20 cellular contexts compared by ENCODE assay signal in the genomic region with DNA sequence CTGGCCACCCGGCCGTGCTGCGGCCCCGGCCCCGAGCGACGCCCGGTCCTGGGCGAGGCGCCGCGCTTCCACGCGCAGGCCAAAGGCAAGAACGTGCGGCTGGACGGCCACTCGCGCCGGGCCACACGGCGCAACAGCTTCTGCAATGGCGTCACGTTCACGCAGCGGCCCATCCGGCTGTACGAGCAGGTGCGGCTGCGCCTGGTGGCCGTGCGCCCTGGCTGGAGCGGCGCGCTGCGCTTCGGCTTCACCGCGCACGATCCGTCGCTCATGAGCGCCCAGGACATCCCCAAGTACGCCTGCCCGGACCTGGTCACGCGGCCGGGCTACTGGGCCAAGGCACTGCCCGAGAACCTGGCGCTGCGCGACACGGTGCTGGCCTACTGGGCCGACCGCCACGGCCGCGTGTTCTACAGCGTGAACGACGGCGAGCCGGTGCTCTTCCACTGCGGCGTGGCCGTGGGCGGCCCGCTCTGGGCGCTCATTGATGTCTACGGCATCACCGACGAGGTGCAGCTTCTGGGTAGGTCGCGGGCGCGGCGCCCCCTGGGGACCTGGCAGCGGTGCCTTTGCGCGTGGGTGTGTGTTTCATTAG.
"Had no signal": no experiment of that assay in that cellular context is flagged by ENCODE, and none has a peak within 500 bp of the region (broad histone marks: within the 10 kb centered on the region; RNA-seq: fewer than 3 reads in every experiment).

No MANE protein-coding gene starts in this region.

- H3K4me3 ChIP-seq: neural progenitor cell, pancreas, SK-N-MC, smooth muscle cell had no signal

- H3K36me3 Mint-ChIP-seq: activated CD4-positive, alpha-beta memory T cell treated with anti-CD3 and anti-CD28 coated beads for 36 hours; activated CD8-positive, alpha-beta memory T cell treated with anti-CD3 and anti-CD28 coated beads, Interleukin-2, amount 10 ng/mL, durations not matched to agents 7 days and 5 days; activated naive CD8-positive, alpha-beta T cell treated with anti-CD3 and anti-CD28 coated beads for 36 hours had no signal

- H3K4me1 Mint-ChIP-seq: activated CD8-positive, alpha-beta memory T cell treated with anti-CD3 and anti-CD28 coated beads, Interleukin-2, amount 10 ng/mL, durations not matched to agents 7 days and 5 days; activated naive CD8-positive, alpha-beta T cell treated with anti-CD3 and anti-CD28 coated beads for 36 hours; immature natural killer cell had no signal

- H3K27me3 Mint-ChIP-seq: activated T-cell treated with anti-CD3 and anti-CD28 coated beads, Interleukin-2, amount 50 U/mL, for 24 hours; type B pancreatic cell had no signal

- H3K9me3 ChIP-seq: pancreas had no signal

- H3K9ac ChIP-seq: neural progenitor cell had no signal

- H3K9me3 Mint-ChIP-seq: activated CD4-positive, alpha-beta memory T cell treated with anti-CD3 and anti-CD28 coated beads for 36 hours; activated T-cell treated with anti-CD3 and anti-CD28 coated beads, Interleukin-2, amount 50 U/mL, for 24 hours; neural progenitor cell; type B pancreatic cell had no signal

- H3K4me1 ChIP-seq: foreskin keratinocyte, pancreas had no signal

- H2AFZ ChIP-seq: neural progenitor cell had no signal

- FAIRE-seq: endothelial cell of umbilical vein, pancreas had no signal

- H3K4me3 Mint-ChIP-seq: activated CD4-positive, alpha-beta memory T cell treated with anti-CD3 and anti-CD28 coated beads for 36 hours; activated CD8-positive, alpha-beta memory T cell treated with anti-CD3 and anti-CD28 coated beads, Interleukin-2, amount 10 ng/mL, durations not matched to agents 7 days and 5 days; activated naive CD8-positive, alpha-beta T cell treated with anti-CD3 and anti-CD28 coated beads for 36 hours; activated T-cell treated with anti-CD3 and anti-CD28 coated beads, Interleukin-2, amount 50 U/mL, for 24 hours; immature natural killer cell; neural progenitor cell; type B pancreatic cell had no signal

- H3K27me3 ChIP-seq: brain microvascular endothelial cell, foreskin keratinocyte, neural progenitor cell, pancreas had no signal

- ATAC-seq: activated CD8-positive, alpha-beta memory T cell treated with anti-CD3 and anti-CD28 coated beads, Interleukin-2, amount 10 ng/mL, durations not matched to agents 7 days and 5 days; foreskin keratinocyte; pancreas; stimulated activated naive CD8-positive, alpha-beta T cell treated with anti-CD3 and anti-CD28 coated beads, Interleukin-15, Interleukin-2, amounts not matched to agents 100 U/mL and 50 U/mL, for 24 hours had no signal

- H3K27ac Mint-ChIP-seq: activated CD4-positive, alpha-beta memory T cell treated with anti-CD3 and anti-CD28 coated beads for 36 hours; activated CD8-positive, alpha-beta memory T cell treated with anti-CD3 and anti-CD28 coated beads, Interleukin-2, amount 10 ng/mL, durations not matched to agents 7 days and 5 days; activated naive CD8-positive, alpha-beta T cell treated with anti-CD3 and anti-CD28 coated beads for 36 hours; activated T-cell treated with anti-CD3 and anti-CD28 coated beads, Interleukin-2, amount 50 U/mL, for 24 hours; immature natural killer cell; naive B cell; neural progenitor cell; type B pancreatic cell had no signal

- H3K36me3 ChIP-seq: brain microvascular endothelial cell, neural progenitor cell, pancreas had no signal

- DNase-seq: activated CD4-positive, alpha-beta memory T cell treated with anti-CD3 and anti-CD28 coated beads for 36 hours; activated CD8-positive, alpha-beta memory T cell treated with anti-CD3 and anti-CD28 coated beads, Interleukin-2, amount 10 ng/mL, durations not matched to agents 7 days and 5 days; activated naive CD8-positive, alpha-beta T cell treated with anti-CD3 and anti-CD28 coated beads for 36 hours; activated T-cell treated with anti-CD3 and anti-CD28 coated beads, Interleukin-2, amount 50 U/mL, for 24 hours; amygdala; brain microvascular endothelial cell; cortex of kidney; effector CD4-positive, alpha-beta T cell; foreskin keratinocyte; immature natural killer cell; naive B cell; pancreas; stimulated activated naive CD8-positive, alpha-beta T cell treated with anti-CD3 and anti-CD28 coated beads, Interleukin-15, Interleukin-2, amounts not matched to agents 100 U/mL and 50 U/mL, for 24 hours; T-helper 1 cell; T1000 had no signal

- H3K27ac ChIP-seq: brain microvascular endothelial cell, foreskin keratinocyte, neural progenitor cell, pancreas, SK-N-MC had no signal

- H3K4me2 ChIP-seq: neural progenitor cell, smooth muscle cell had no signal
